In the genomic region with DNA sequence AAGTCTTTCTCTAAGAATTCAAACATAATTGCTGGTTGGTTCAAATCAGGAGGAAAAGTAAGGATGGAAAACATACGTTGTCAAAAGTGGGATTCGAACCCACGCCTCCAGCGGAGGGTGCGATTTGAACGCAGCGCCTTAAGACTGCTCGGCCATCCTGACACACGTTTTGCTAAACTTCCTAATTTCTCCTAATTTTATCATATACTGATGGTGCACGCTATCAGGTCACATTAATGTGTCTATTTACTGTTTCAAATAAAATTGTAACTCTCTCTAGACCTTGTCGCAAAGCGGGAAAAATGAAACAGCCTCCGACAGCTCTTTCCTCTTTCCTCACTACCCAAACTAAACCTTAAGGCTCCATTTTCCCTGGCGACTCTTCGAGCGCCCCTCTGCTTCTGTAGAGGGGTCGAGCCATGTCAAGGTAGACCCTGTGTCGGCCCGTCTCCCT, we compare ENCODE assay signal across 1 cellular context.
A peak's percentile ranks its signal among the peaks of the same experiment; 100 is the strongest.
TF ChIP-seq lines count a peak whose summit lies in the region.

No MANE protein-coding gene starts in this region.

TF ChIP-seq in H1, 55 proteins besides CTCF, POLR2A, EP300 and RAD21:
- TF ChIP-seq ASH2L (IDR thresholded peaks at IDR 0.05; ENCODE audit: low read length) (peak; percentile 14), YY1 (IDR thresholded peaks at IDR 0.05; ENCODE audit: low read depth, low read length) (0 out of 2 replicates have a peak, but pooled peaks have one; percentile 3), RBBP5 (IDR thresholded peaks at IDR 0.05; ENCODE audit: borderline replicate concordance, low read depth, low read length) (0 out of 2 replicates have a peak, but pooled peaks have one; percentile 7), KDM1A (IDR thresholded peaks at IDR 0.05; ENCODE audit: borderline replicate concordance, low read length) (peak; percentile 84; the same call in 1 of the 2 replicates), TAF1 (IDR thresholded peaks at IDR 0.05; ENCODE audit: low read depth, low read length) (peak; percentile 73; the same call in 1 of the 2 replicates)
